Comparison of ENCODE assay signal across 1 cellular context in genomic region chr1:29162476-29163138, GRCh38.
A peak's percentile ranks its signal among the peaks of the same experiment; 100 is the strongest.
TF ChIP-seq lines count a peak whose summit lies in the region.

No MANE protein-coding gene starts in this region.

TF ChIP-seq in H1, 55 proteins besides CTCF, POLR2A, EP300 and RAD21:
- TF ChIP-seq EZH2 (IDR thresholded peaks at IDR 0.05; ENCODE audit: low read depth, low read length, severe bottlenecking) = no peak
- TF ChIP-seq MAX (IDR thresholded peaks at IDR 0.05) = peak; percentile 23; the same call in 1 of the 2 replicates
